Comparison of ENCODE assay signal across 16 cellular contexts in the genomic region with DNA sequence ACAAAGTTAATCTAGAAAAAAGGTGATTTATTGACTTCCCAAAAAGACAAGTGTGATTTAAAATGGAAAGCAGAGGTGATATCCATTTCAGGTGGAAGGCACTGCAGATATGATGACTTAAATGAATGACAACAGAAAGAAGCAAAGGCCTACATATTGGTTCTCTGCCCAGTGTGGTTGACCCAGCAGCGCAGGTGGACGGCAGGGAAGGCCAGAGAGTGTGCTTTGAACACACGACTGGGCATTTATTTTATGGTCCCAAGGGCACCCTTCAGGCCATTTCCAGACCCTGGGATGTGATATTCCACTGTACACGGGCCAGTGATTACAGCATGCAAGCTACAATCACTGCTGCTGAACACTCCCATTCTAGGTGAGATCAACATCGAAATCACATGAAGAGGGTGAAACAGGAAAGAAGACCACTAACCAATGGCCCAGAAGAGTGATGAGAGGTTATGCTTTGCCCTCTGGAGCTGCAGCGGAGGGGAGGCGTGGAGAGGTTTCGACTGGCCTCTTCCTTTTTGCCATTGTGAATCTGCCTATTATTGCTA. TPM values are rescaled to one million over a fixed set of nuclear protein-coding genes. Genes with fewer than 3 reads are reported as not detected.
DNase-seq lines count a peak whose midpoint lies in the region; ATAC-seq and TF ChIP-seq lines count a peak whose summit lies in the region.
"Had no signal": no experiment of that assay in that cellular context is flagged by ENCODE, and none has a peak within 500 bp of the region (broad histone marks: within the 10 kb centered on the region; RNA-seq: fewer than 3 reads in every experiment).

No MANE protein-coding gene starts in this region.

- ATAC-seq in CD8-positive, alpha-beta T cell = no peak
- ATAC-seq in GM19351 (IDR thresholded peaks at IDR 0.05; ENCODE audit: unreplicated experiment) (peak; percentile 9), HG02759 (IDR thresholded peaks at IDR 0.05; ENCODE audit: unreplicated experiment) (peak; percentile 3), lower lobe of right lung (no peak)

- peaks cover 9% of the 10 kb centered on the region for H3K4me1 Mint-ChIP-seq in CD8-positive, alpha-beta T cell (ENCODE audit: low read depth)

- H3K27me3 ChIP-seq in CD8-positive, alpha-beta T cell (ENCODE audit: insufficient read depth, low read length) = no peaks in the 10 kb centered on the region
- no peaks in the 10 kb centered on the region for H3K27me3 ChIP-seq in lower lobe of right lung (ENCODE audit: low read depth)

- no peak overlapping the region for H3K4me3 Mint-ChIP-seq in CD8-positive, alpha-beta T cell

- no peaks in the 10 kb centered on the region for H3K4me1 ChIP-seq in CD8-positive, alpha-beta T cell (ENCODE audit: insufficient read depth, low read length)
- H3K4me1 ChIP-seq in lower lobe of right lung = no peaks in the 10 kb centered on the region

- no peaks in the 10 kb centered on the region for H3K27me3 Mint-ChIP-seq in CD8-positive, alpha-beta T cell (ENCODE audit: low read depth)

- no peaks in the 10 kb centered on the region for H3K9me3 ChIP-seq in CD8-positive, alpha-beta T cell (ENCODE audit: low read length)
- no peaks in the 10 kb centered on the region for H3K9me3 ChIP-seq in lower lobe of right lung

- POLR2A ChIA-PET in CD8-positive, alpha-beta T cell (lab: Charles Lee) = no interaction called here

- H3K27ac ChIP-seq in CD8-positive, alpha-beta T cell (ENCODE audit: low read depth, low read length) = no peak overlapping the region
- H3K27ac ChIP-seq in lower lobe of right lung = no peak overlapping the region
- H3K27ac ChIP-seq: SK-N-MC had no signal

- peaks cover 52% of the 10 kb centered on the region for H3K36me3 Mint-ChIP-seq in CD8-positive, alpha-beta T cell

- no peak for DNase-seq in CD8-positive, alpha-beta T cell
- DNase-seq in SW480 (ENCODE audit: low spot score) (peak; percentile 5), NCI-H146 (lab: John Stamatoyannopoulos, UW) (no peak), middle frontal gyrus (ENCODE audit: extremely low spot score, low spot score) (no peak), lower lobe of right lung (no peak)
- DNase-seq in activated CD4-positive, alpha-beta T cell treated with anti-CD3 and anti-CD28 coated beads for 1 hour = no peak
- DNase-seq: activated CD4-positive, CD25-positive, alpha-beta regulatory T cell; EL; NCI-H187 treated with DMSO at 0.1 percent for 48 hours; posterior cingulate gyrus; stimulated activated naive CD4-positive, alpha-beta T cell treated with Interleukin-2 at 50 U/mL for 16 hours had no signal

- intact Hi-C loops in CD8-positive, alpha-beta T cell (cut with DNase I, micrococcal nuclease) = no loop called here
- intact Hi-C loops in lower lobe of right lung (cut with DNase I) = no loop called here

- TF ChIP-seq CTCF in CD8-positive, alpha-beta T cell (IDR thresholded peaks at IDR 0.05) = no peak
- no peak for TF ChIP-seq CTCF in lower lobe of right lung (IDR thresholded peaks at IDR 0.05)

- H3K36me3 ChIP-seq in CD8-positive, alpha-beta T cell (ENCODE audit: insufficient read depth, low read length) = peaks cover 11% of the 10 kb centered on the region
- H3K36me3 ChIP-seq in lower lobe of right lung = peaks cover 12% of the 10 kb centered on the region

- peak overlapping the region; percentile 47 for H3K27ac Mint-ChIP-seq in CD8-positive, alpha-beta T cell
- H3K27ac Mint-ChIP-seq: activated T-helper 2 cell treated with anti-CD3 and anti-CD28 coated beads, Interferon-gamma antibody, Interleukin-2, Interleukin-4, amounts not matched to agents 10 μg/mL and 5 μg/mL and 100 μg/mL, durations not matched to agents 14 hours and 24 hours and 36 hours had no signal

- H3K4me3 ChIP-seq in CD8-positive, alpha-beta T cell (ENCODE audit: low read depth, low read length) = no peak overlapping the region
- no peak overlapping the region for H3K4me3 ChIP-seq in lower lobe of right lung
- H3K4me3 ChIP-seq: lung, SK-N-MC had no signal

- CTCF ChIA-PET in CD8-positive, alpha-beta T cell (lab: Charles Lee) = no interaction called here

- no peaks in the 10 kb centered on the region for H3K9me3 Mint-ChIP-seq in CD8-positive, alpha-beta T cell
- H3K9me3 Mint-ChIP-seq: activated T-helper 2 cell treated with anti-CD3 and anti-CD28 coated beads, Interferon-gamma antibody, Interleukin-2, Interleukin-4, amounts not matched to agents 10 μg/mL and 5 μg/mL and 100 μg/mL, durations not matched to agents 14 hours and 24 hours and 36 hours had no signal

RNA-seq across cellular contexts. Expression of a gene that starts 33.8 kb away (rescaled TPM):
- 10 to 100 TPM; 36.4 to 36.7 TPM for total RNA-seq in CD8-positive, alpha-beta T cell
- 11.3 TPM for total RNA-seq in lower lobe of right lung

Comparison
In these comparisons a context has a peak if more than half of its experiments do, and no peak if none do; other contexts are left out.
1. ATAC-seq: peak in GM19351 (single experiment) and HG02759 (single experiment); none in CD8-positive, alpha-beta T cell (single experiment) and lower lobe of right lung (0 of 2).